Comparison of ENCODE assay signal across 2 cellular contexts in genomic region chr13:40672310-40673060, GRCh38.
TF ChIP-seq lines count a peak whose summit lies in the region.

No MANE protein-coding gene starts in this region.

TF ChIP-seq in WTC11, 78 proteins besides CTCF, POLR2A, EP300 and RAD21 (continued from another document):
- TF ChIP-seq E2F4 (CRISPR knock-in tag; IDR thresholded peaks at IDR 0.05; ENCODE audit: borderline replicate concordance, low read depth), result no peak
- TF ChIP-seq FOXJ3 (CRISPR knock-in tag; IDR thresholded peaks at IDR 0.05; ENCODE audit: borderline replicate concordance), result no peak
- TF ChIP-seq ZNF396 (CRISPR knock-in tag; IDR thresholded peaks at IDR 0.05; ENCODE audit: borderline replicate concordance), result no peak
- no peak for TF ChIP-seq ZNF512 (CRISPR knock-in tag; IDR thresholded peaks at IDR 0.05; ENCODE audit: borderline replicate concordance)
- no peak for TF ChIP-seq RORB (CRISPR knock-in tag; IDR thresholded peaks at IDR 0.05)
- no peak for TF ChIP-seq HMGA2 (CRISPR knock-in tag; IDR thresholded peaks at IDR 0.05)
- no peak for TF ChIP-seq KAT7 (CRISPR knock-in tag; IDR thresholded peaks at IDR 0.05; ENCODE audit: borderline replicate concordance)
- TF ChIP-seq STAT6 (CRISPR knock-in tag; conservative IDR thresholded peaks at IDR 0.05; ENCODE audit: low read depth), result no peak
- TF ChIP-seq, protein P1, sequence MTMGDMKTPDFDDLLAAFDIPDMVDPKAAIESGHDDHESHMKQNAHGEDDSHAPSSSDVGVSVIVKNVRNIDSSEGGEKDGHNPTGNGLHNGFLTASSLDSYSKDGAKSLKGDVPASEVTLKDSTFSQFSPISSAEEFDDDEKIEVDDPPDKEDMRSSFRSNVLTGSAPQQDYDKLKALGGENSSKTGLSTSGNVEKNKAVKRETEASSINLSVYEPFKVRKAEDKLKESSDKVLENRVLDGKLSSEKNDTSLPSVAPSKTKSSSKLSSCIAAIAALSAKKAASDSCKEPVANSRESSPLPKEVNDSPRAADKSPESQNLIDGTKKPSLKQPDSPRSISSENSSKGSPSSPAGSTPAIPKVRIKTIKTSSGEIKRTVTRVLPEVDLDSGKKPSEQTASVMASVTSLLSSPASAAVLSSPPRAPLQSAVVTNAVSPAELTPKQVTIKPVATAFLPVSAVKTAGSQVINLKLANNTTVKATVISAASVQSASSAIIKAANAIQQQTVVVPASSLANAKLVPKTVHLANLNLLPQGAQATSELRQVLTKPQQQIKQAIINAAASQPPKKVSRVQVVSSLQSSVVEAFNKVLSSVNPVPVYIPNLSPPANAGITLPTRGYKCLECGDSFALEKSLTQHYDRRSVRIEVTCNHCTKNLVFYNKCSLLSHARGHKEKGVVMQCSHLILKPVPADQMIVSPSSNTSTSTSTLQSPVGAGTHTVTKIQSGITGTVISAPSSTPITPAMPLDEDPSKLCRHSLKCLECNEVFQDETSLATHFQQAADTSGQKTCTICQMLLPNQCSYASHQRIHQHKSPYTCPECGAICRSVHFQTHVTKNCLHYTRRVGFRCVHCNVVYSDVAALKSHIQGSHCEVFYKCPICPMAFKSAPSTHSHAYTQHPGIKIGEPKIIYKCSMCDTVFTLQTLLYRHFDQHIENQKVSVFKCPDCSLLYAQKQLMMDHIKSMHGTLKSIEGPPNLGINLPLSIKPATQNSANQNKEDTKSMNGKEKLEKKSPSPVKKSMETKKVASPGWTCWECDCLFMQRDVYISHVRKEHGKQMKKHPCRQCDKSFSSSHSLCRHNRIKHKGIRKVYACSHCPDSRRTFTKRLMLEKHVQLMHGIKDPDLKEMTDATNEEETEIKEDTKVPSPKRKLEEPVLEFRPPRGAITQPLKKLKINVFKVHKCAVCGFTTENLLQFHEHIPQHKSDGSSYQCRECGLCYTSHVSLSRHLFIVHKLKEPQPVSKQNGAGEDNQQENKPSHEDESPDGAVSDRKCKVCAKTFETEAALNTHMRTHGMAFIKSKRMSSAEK (CRISPR knock-in tag; IDR thresholded peaks at IDR 0.05; ENCODE audit: borderline replicate concordance), result no peak
- no peak for TF ChIP-seq ELF4 (CRISPR knock-in tag; IDR thresholded peaks at IDR 0.05; ENCODE audit: low read depth)
TF ChIP-seq in WTC11: peak in this region for 0.

TF ChIP-seq in HepG2, 621 proteins besides CTCF, POLR2A, EP300 and RAD21 (continued from another document and continues in another):
- TF ChIP-seq USF2 (IDR thresholded peaks at IDR 0.05; ENCODE audit: low read depth, low read length) (no peak), USF2 (CRISPR knock-in tag; IDR thresholded peaks at IDR 0.05; ENCODE audit: borderline replicate concordance) (no peak), ARID2 (CRISPR knock-in tag; IDR thresholded peaks at IDR 0.05; ENCODE audit: borderline replicate concordance) (no peak), FOXA1 (IDR thresholded peaks at IDR 0.05) (no peak), FOXA1 (CRISPR knock-in tag; IDR thresholded peaks at IDR 0.05) (0 out of 2 replicates have a peak, but pooled peaks have one; percentile 20), ZNF205 (CRISPR knock-in tag; IDR thresholded peaks at IDR 0.05) (no peak), AKNA (CRISPR knock-in tag; IDR thresholded peaks at IDR 0.05; ENCODE audit: borderline replicate concordance) (no peak), ZNF264 (CRISPR knock-in tag; IDR thresholded peaks at IDR 0.05) (no peak), ZNF557 (CRISPR knock-in tag; IDR thresholded peaks at IDR 0.05) (no peak), ZNF879 (CRISPR knock-in tag; IDR thresholded peaks at IDR 0.05) (no peak), FOSL2 (CRISPR knock-in tag; IDR thresholded peaks at IDR 0.05) (peak; percentile 63), SNRNP70 (IDR thresholded peaks at IDR 0.05; ENCODE audit: low read depth, low read length) (no peak), ZBTB42 (CRISPR knock-in tag; IDR thresholded peaks at IDR 0.05) (no peak), TEAD3 (CRISPR knock-in tag; optimal IDR thresholded peaks at IDR 0.05; ENCODE audit: borderline replicate concordance) (no peak), NR1H2 (CRISPR knock-in tag; IDR thresholded peaks at IDR 0.05; ENCODE audit: borderline replicate concordance, low read depth) (no peak), ZNF644 (CRISPR knock-in tag; IDR thresholded peaks at IDR 0.05; ENCODE audit: low read depth) (no peak), ZNF280D (CRISPR knock-in tag; IDR thresholded peaks at IDR 0.05) (no peak), GZF1 (CRISPR knock-in tag; IDR thresholded peaks at IDR 0.05) (no peak), ZNF17 (CRISPR knock-in tag; IDR thresholded peaks at IDR 0.05) (no peak), MED1 (CRISPR knock-in tag; IDR thresholded peaks at IDR 0.05) (no peak), ZSCAN30 (CRISPR knock-in tag; IDR thresholded peaks at IDR 0.05) (no peak), ZFP82 (CRISPR knock-in tag; IDR thresholded peaks at IDR 0.05; ENCODE audit: borderline replicate concordance) (no peak), GFI1 (CRISPR knock-in tag; IDR thresholded peaks at IDR 0.05; ENCODE audit: borderline replicate concordance) (no peak), ZC3H4 (CRISPR knock-in tag; IDR thresholded peaks at IDR 0.05; ENCODE audit: borderline replicate concordance) (no peak), REST (IDR thresholded peaks at IDR 0.05; ENCODE audit: borderline replicate concordance in 1 of 2, low read depth in 1 of 2, low read length in 2 of 2) (no peak), HDAC6 (IDR thresholded peaks at IDR 0.05; ENCODE audit: low read depth, low read length) (no peak), SOX13 (IDR thresholded peaks at IDR 0.05) (no peak), SOX13 (CRISPR knock-in tag; conservative IDR thresholded peaks at IDR 0.05 in 1 of 2, IDR thresholded peaks at IDR 0.05 in 1 of 2) (peak in 1 of 2 experiments; percentile 23; a peak in 1 of 4 replicates), KDM6A (CRISPR knock-in tag; IDR thresholded peaks at IDR 0.05; ENCODE audit: low read depth) (no peak)
- TF ChIP-seq, protein P2, sequence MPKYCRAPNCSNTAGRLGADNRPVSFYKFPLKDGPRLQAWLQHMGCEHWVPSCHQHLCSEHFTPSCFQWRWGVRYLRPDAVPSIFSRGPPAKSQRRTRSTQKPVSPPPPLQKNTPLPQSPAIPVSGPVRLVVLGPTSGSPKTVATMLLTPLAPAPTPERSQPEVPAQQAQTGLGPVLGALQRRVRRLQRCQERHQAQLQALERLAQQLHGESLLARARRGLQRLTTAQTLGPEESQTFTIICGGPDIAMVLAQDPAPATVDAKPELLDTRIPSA (CRISPR knock-in tag; IDR thresholded peaks at IDR 0.05; ENCODE audit: borderline replicate concordance), result no peak
- TF ChIP-seq, protein P3, sequence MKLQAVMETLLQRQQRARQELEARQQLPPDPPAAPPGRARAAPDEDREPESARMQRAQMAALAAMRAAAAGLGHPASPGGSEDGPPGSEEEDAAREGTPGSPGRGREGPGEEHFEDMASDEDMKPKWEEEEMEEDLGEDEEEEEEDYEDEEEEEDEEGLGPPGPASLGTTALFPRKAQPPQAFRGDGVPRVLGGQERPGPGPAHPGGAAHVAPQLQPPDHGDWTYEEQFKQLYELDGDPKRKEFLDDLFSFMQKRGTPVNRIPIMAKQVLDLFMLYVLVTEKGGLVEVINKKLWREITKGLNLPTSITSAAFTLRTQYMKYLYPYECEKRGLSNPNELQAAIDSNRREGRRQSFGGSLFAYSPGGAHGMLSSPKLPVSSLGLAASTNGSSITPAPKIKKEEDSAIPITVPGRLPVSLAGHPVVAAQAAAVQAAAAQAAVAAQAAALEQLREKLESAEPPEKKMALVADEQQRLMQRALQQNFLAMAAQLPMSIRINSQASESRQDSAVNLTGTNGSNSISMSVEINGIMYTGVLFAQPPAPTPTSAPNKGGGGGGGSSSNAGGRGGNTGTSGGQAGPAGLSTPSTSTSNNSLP (IDR thresholded peaks at IDR 0.05; ENCODE audit: low read depth, low read length), result 0 out of 2 replicates have a peak, but pooled peaks have one; percentile 48
- TF ChIP-seq, protein P4, sequence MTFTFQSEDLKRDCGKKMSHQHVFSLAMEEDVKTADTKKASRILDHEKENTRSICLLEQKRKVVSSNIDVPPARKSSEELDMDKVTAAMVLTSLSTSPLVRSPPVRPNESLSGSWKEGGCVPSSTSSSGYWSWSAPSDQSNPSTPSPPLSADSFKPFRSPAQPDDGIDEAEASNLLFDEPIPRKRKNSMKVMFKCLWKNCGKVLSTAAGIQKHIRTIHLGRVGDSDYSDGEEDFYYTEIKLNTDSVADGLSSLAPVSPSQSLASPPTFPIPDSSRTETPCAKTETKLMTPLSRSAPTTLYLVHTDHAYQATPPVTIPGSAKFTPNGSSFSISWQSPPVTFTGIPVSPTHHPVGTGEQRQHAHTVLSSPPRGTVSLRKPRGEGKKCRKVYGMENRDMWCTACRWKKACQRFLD (CRISPR knock-in tag; IDR thresholded peaks at IDR 0.05; ENCODE audit: borderline replicate concordance), result no peak
